In the genomic region with DNA sequence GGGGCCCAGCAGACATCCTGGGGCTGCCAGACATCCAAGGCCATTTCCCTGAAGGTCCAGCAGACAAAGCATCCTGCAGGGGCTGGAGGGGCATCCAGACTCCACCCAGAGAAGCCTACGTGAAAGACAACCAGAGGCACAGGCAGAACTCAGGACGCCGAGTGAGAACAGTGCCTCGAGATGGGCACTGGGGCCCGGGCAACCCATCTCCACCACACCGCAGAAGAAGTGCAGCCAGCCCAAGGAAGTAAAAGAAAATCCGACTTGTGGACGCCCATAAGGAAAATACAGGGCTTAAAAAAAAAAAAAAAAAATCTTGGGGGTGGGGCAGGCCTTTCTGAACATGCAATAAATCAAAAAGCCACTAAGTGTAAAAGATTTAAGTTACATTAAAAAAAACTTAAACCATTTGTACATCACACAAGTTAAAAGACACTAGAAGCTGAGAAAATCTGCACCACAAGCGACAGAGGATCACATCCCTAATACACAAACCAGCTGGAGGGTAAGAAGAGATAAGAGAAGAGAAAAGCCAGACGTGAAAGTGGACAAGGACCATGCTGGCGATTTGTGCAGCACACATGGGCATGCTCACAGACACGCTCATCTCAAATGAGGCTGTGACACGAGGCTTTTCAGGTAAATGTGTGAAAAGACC, we compare ENCODE assay signal across 1 cellular context.
TF ChIP-seq lines count a peak whose summit lies in the region.

No MANE protein-coding gene starts in this region.

TF ChIP-seq in H1, 55 proteins besides CTCF, POLR2A, EP300 and RAD21:
- TF ChIP-seq, protein P1, sequence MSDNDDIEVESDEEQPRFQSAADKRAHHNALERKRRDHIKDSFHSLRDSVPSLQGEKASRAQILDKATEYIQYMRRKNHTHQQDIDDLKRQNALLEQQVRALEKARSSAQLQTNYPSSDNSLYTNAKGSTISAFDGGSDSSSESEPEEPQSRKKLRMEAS (IDR thresholded peaks at IDR 0.05), result no peak
- no peak for TF ChIP-seq JUN (IDR thresholded peaks at IDR 0.05; ENCODE audit: low read depth, low read length)
